In genomic region chr17:50164697-50164988, GRCh38 we compare ENCODE assay signal across 12 cellular contexts. TPM values are rescaled to one million over a fixed set of nuclear protein-coding genes. Genes with fewer than 3 reads are reported as not detected.
"Had no signal": no experiment of that assay in that cellular context is flagged by ENCODE, and none has a peak within 500 bp of the region (broad histone marks: within the 10 kb centered on the region; RNA-seq: fewer than 3 reads in every experiment).

No MANE protein-coding gene starts in this region.

- ATAC-seq: activated CD8-positive, alpha-beta T cell treated with anti-CD3 and anti-CD28 coated beads, Interleukin-2, amount 10 ng/mL, durations not matched to agents 7 days and 5 days had no signal

- H3K9me3 ChIP-seq: ovary, SK-N-SH had no signal

- H3K4me2 ChIP-seq: SK-N-SH had no signal

- DNase-seq: activated CD4-positive, alpha-beta T cell treated with anti-CD3 and anti-CD28 coated beads for 48 hours; activated CD8-positive, alpha-beta memory T cell treated with anti-CD3 and anti-CD28 coated beads, Interleukin-2, amount 50 U/mL, for 48 hours; activated CD8-positive, alpha-beta T cell treated with anti-CD3 and anti-CD28 coated beads, Interleukin-2, amount 10 ng/mL, durations not matched to agents 7 days and 5 days; activated naive CD4-positive, alpha-beta T cell; foreskin melanocyte; ovary; SK-N-SH; stimulated activated CD4-positive, alpha-beta T cell treated with anti-CD3 and anti-CD28 coated beads, Interleukin-1b, Interleukin-23, amount 100 ng/mL, for 48 hours; stimulated activated naive CD4-positive, alpha-beta T cell treated with Interleukin-2 at 50 U/mL for 16 hours; T-helper 1 cell had no signal

- H3K4me3 ChIP-seq: ovary had no signal

- H3K4me3 Mint-ChIP-seq: activated CD8-positive, alpha-beta T cell treated with anti-CD3 and anti-CD28 coated beads, Interleukin-2, amount 10 ng/mL, durations not matched to agents 7 days and 5 days had no signal

- H3K9ac ChIP-seq: SK-N-SH had no signal

- H3K27ac ChIP-seq: ovary had no signal

- H3K27me3 ChIP-seq: ovary had no signal

- FAIRE-seq: endothelial cell of umbilical vein, kidney had no signal

- H3K36me3 ChIP-seq: ovary had no signal

- H3K27ac Mint-ChIP-seq: activated CD8-positive, alpha-beta T cell treated with anti-CD3 and anti-CD28 coated beads, Interleukin-2, amount 10 ng/mL, durations not matched to agents 7 days and 5 days had no signal

RNA-seq across cellular contexts. Expression of gene SGCA, which starts 1.2 kb away (rescaled TPM):
- total RNA-seq: activated CD8-positive, alpha-beta T cell treated with anti-CD3 and anti-CD28 coated beads, Interleukin-2, amount 10 ng/mL, durations not matched to agents 7 days and 5 days; endothelial cell of umbilical vein had no signal
- polyA plus RNA-seq: endothelial cell of umbilical vein, SK-N-SH had no signal
